Comparison of ENCODE assay signal across 1 cellular context in genomic region chr17:82325286-82326180, GRCh38.
TF ChIP-seq lines count a peak whose summit lies in the region.

No MANE protein-coding gene starts in this region.

TF ChIP-seq in HepG2, 621 proteins besides CTCF, POLR2A, EP300 and RAD21 (continued from another document and continues in another):
- TF ChIP-seq FOXP1 (IDR thresholded peaks at IDR 0.05) (no peak), FOXP1 (CRISPR knock-in tag; IDR thresholded peaks at IDR 0.05) (0 out of 2 replicates have a peak, but pooled peaks have one; percentile 16), ZSCAN29 (CRISPR knock-in tag; conservative IDR thresholded peaks at IDR 0.05) (peak; percentile 94), SNAI1 (CRISPR knock-in tag; IDR thresholded peaks at IDR 0.05; ENCODE audit: borderline replicate concordance) (peak; percentile 73; the same call in 1 of the 2 replicates), NONO (IDR thresholded peaks at IDR 0.05) (no peak), NONO (CRISPR knock-in tag; conservative IDR thresholded peaks at IDR 0.05) (peak; percentile 95), MTERF4 (CRISPR knock-in tag; IDR thresholded peaks at IDR 0.05) (0 out of 2 replicates have a peak, but pooled peaks have one; percentile 70), ZBTB14 (CRISPR knock-in tag; IDR thresholded peaks at IDR 0.05) (0 out of 2 replicates have a peak, but pooled peaks have one; percentile 18), ZBTB40 (IDR thresholded peaks at IDR 0.05) (no peak), ZBTB40 (CRISPR knock-in tag; IDR thresholded peaks at IDR 0.05) (peak; percentile 49; the same call in 1 of the 2 replicates), REPIN1 (CRISPR knock-in tag; IDR thresholded peaks at IDR 0.05; ENCODE audit: borderline replicate concordance, low read depth) (peak; percentile 52; the same call in 1 of the 2 replicates), ZNF7 (CRISPR knock-in tag; IDR thresholded peaks at IDR 0.05) (no peak), MTF2 (CRISPR knock-in tag; IDR thresholded peaks at IDR 0.05; ENCODE audit: borderline replicate concordance) (peak; percentile 87; the same call in 1 of the 2 replicates), ZNF782 (CRISPR knock-in tag; IDR thresholded peaks at IDR 0.05; ENCODE audit: borderline replicate concordance) (peak; percentile 82; the same call in 1 of the 2 replicates), IRF9 (CRISPR knock-in tag; IDR thresholded peaks at IDR 0.05; ENCODE audit: borderline replicate concordance) (no peak), RBFOX2 (IDR thresholded peaks at IDR 0.05; ENCODE audit: low read depth, low read length) (peak; percentile 58; the same call in 1 of the 2 replicates), ZNF136 (CRISPR knock-in tag; IDR thresholded peaks at IDR 0.05; ENCODE audit: low read depth) (peak; percentile 73; the same call in 1 of the 2 replicates), ZNF574 (CRISPR knock-in tag; IDR thresholded peaks at IDR 0.05) (peak; percentile 49), NR1H2 (CRISPR knock-in tag; IDR thresholded peaks at IDR 0.05; ENCODE audit: borderline replicate concordance, low read depth) (no peak; the same call in 1 of the 2 replicates), HMG20B (CRISPR knock-in tag; conservative IDR thresholded peaks at IDR 0.05) (no peak), ZNF766 (CRISPR knock-in tag; IDR thresholded peaks at IDR 0.05; ENCODE audit: borderline replicate concordance) (0 out of 2 replicates have a peak, but pooled peaks have one; percentile 17), NFIC (IDR thresholded peaks at IDR 0.05; ENCODE audit: low read length) (no peak), KAT2B (IDR thresholded peaks at IDR 0.05; ENCODE audit: borderline replicate concordance, low read depth, low read length) (no peak), RFX5 (IDR thresholded peaks at IDR 0.05; ENCODE audit: low read depth, low read length) (0 out of 2 replicates have a peak, but pooled peaks have one; percentile 9), SOX6 (IDR thresholded peaks at IDR 0.05) (no peak), SOX6 (CRISPR knock-in tag; IDR thresholded peaks at IDR 0.05) (peak; percentile 87), ATF2 (CRISPR knock-in tag; IDR thresholded peaks at IDR 0.05) (peak; percentile 74), ZNF205 (CRISPR knock-in tag; IDR thresholded peaks at IDR 0.05) (peak; percentile 56; the same call in 1 of the 2 replicates), ZNF556 (CRISPR knock-in tag; IDR thresholded peaks at IDR 0.05; ENCODE audit: borderline replicate concordance) (peak; percentile 90), CHD4 (IDR thresholded peaks at IDR 0.05; ENCODE audit: borderline replicate concordance, low read length) (0 out of 2 replicates have a peak, but pooled peaks have one; percentile 56), HINFP (CRISPR knock-in tag; IDR thresholded peaks at IDR 0.05; ENCODE audit: low read depth) (peak; percentile 91; the same call in 1 of the 2 replicates), FOXK1 (CRISPR knock-in tag; IDR thresholded peaks at IDR 0.05; ENCODE audit: borderline replicate concordance, low read depth) (0 out of 2 replicates have a peak, but pooled peaks have one; percentile 31), GZF1 (CRISPR knock-in tag; IDR thresholded peaks at IDR 0.05) (peak; percentile 40; the same call in 1 of the 2 replicates), ISL2 (CRISPR knock-in tag; IDR thresholded peaks at IDR 0.05) (peak; percentile 56), ZNF891 (CRISPR knock-in tag; IDR thresholded peaks at IDR 0.05) (peak; percentile 59), NFE2L1 (CRISPR knock-in tag; IDR thresholded peaks at IDR 0.05; ENCODE audit: borderline replicate concordance) (peak; percentile 60; the same call in 1 of the 2 replicates), MAZ (IDR thresholded peaks at IDR 0.05; ENCODE audit: borderline replicate concordance, low read depth, low read length) (peak; percentile 42; the same call in 1 of the 2 replicates), MAZ (CRISPR knock-in tag; IDR thresholded peaks at IDR 0.05; ENCODE audit: low read depth) (peak; percentile 82; the same call in 1 of the 2 replicates), ZNF576 (CRISPR knock-in tag; IDR thresholded peaks at IDR 0.05) (0 out of 2 replicates have a peak, but pooled peaks have one; percentile 33), FOXK2 (IDR thresholded peaks at IDR 0.05) (no peak), GTF3A (CRISPR knock-in tag; conservative IDR thresholded peaks at IDR 0.05) (no peak), FOXO1 (CRISPR knock-in tag; IDR thresholded peaks at IDR 0.05) (peak; percentile 59), LCORL (IDR thresholded peaks at IDR 0.05) (no peak), LCORL (CRISPR knock-in tag; IDR thresholded peaks at IDR 0.05) (peak; percentile 96), FOSL2 (CRISPR knock-in tag; IDR thresholded peaks at IDR 0.05) (peak; percentile 46)
